ENCODE assay signal across 19 cellular contexts in genomic region chr22:46971776-46972150, GRCh38.
DNase-seq lines count a peak whose midpoint lies in the region; ATAC-seq and TF ChIP-seq lines count a peak whose summit lies in the region.
"Had no signal": no experiment of that assay in that cellular context is flagged by ENCODE, and none has a peak within 500 bp of the region (broad histone marks: within the 10 kb centered on the region; RNA-seq: fewer than 3 reads in every experiment).

No MANE protein-coding gene starts in this region.

- H3K4me1 ChIP-seq in psoas muscle (no peaks in the 10 kb centered on the region), upper lobe of right lung (peaks cover 10% of the 10 kb centered on the region)

- H3K9me3 ChIP-seq in psoas muscle = no peaks in the 10 kb centered on the region
- H3K9me3 ChIP-seq in upper lobe of right lung = no peaks in the 10 kb centered on the region
- H3K9me3 ChIP-seq: tibial nerve had no signal

- TF ChIP-seq CTCF in psoas muscle (IDR thresholded peaks at IDR 0.05) (no peak), upper lobe of right lung (IDR thresholded peaks at IDR 0.05) (no peak)

- WGBS in psoas muscle, 3 donors = 83 to 89% (median 88%) methylated on average over 9 of the region's 9 CpGs

- H3K36me3 ChIP-seq in psoas muscle (ENCODE audit: insufficient read depth in 1 of 2, low read depth in 1 of 2) (peaks cover 0 to 6% of the 10 kb centered on the region in 2 donors), upper lobe of right lung (peaks cover 8% of the 10 kb centered on the region), H7 (replicated peaks; ENCODE audit: control insufficient read depth, insufficient read depth, low read length) (no peaks in the 10 kb centered on the region)

- peak overlapping the region; percentile 30 for H3K27ac ChIP-seq in layer of hippocampus (ENCODE audit: low read depth, low read length)
- H3K27ac ChIP-seq in psoas muscle = peak overlapping the region; percentile 53
- H3K27ac ChIP-seq in upper lobe of right lung = peak overlapping the region; percentile 71

- H3K27me3 ChIP-seq in layer of hippocampus (ENCODE audit: control insufficient read depth, insufficient read depth, low read length) (no peaks in the 10 kb centered on the region), psoas muscle (ENCODE audit: insufficient read depth in 3 of 3, low read length in 2 of 3) (no peaks in the 10 kb centered on the region), upper lobe of right lung (no peaks in the 10 kb centered on the region), H7 (ENCODE audit: control insufficient read depth, insufficient read depth, low read length) (no peaks in the 10 kb centered on the region)
- H3K27me3 ChIP-seq: tibial nerve had no signal

- intact Hi-C loops in cardiac septum (cut with DNase I) (no loop called here), Right ventricle myocardium inferior (cut with DNase I) (no loop called here), psoas muscle (cut with DNase I) (no loop called here), upper lobe of right lung (cut with DNase I) (no loop called here)

- no peak overlapping the region for H3K4me3 ChIP-seq in psoas muscle
- no peak overlapping the region for H3K4me3 ChIP-seq in upper lobe of right lung
- H3K4me3 ChIP-seq in H7 (ENCODE audit: insufficient read depth, low read depth, low read length) = no peak overlapping the region
- H3K4me3 ChIP-seq: tibial nerve had no signal

- DNase-seq in cardiac septum (ENCODE audit: low spot score) (peak; percentile 44), Right ventricle myocardium inferior (ENCODE audit: missing footprints) (no peak), psoas muscle (no peak), upper lobe of right lung (no peak), H7 (no peak), HUDEP-2 (lab: John Stamatoyannopoulos, UW; ENCODE audit: unreplicated experiment in 76 of 76) (no peak)
- DNase-seq: 8988T; activated CD8-positive, alpha-beta T cell treated with anti-CD3 and anti-CD28 coated beads, Interleukin-2, amount 10 ng/mL, durations not matched to agents 7 days and 5 days; activated naive CD8-positive, alpha-beta T cell treated with anti-CD3 and anti-CD28 coated beads, Interleukin-2, amount 10 ng/mL, durations not matched to agents 7 days and 5 days; effector memory CD4-positive, alpha-beta T cell; natural killer cell; NCI-H1092; NCI-H526; SHP77 treated with DMSO at 0.1 percent for 48 hours; stimulated activated CD4-positive, alpha-beta T cell treated with anti-CD3 and anti-CD28 coated beads, Interleukin-4, amount 100 ng/mL, for 1 hour had no signal

- ATAC-seq in Right ventricle myocardium inferior = no peak
- no peak for ATAC-seq in psoas muscle
- ATAC-seq in upper lobe of right lung = no peak
- ATAC-seq in GM18858 (IDR thresholded peaks at IDR 0.05; ENCODE audit: unreplicated experiment) = no peak
- ATAC-seq: activated CD8-positive, alpha-beta T cell treated with anti-CD3 and anti-CD28 coated beads, Interleukin-2, amount 10 ng/mL, durations not matched to agents 7 days and 5 days; natural killer cell; WTC11 had no signal
